In the genomic region with DNA sequence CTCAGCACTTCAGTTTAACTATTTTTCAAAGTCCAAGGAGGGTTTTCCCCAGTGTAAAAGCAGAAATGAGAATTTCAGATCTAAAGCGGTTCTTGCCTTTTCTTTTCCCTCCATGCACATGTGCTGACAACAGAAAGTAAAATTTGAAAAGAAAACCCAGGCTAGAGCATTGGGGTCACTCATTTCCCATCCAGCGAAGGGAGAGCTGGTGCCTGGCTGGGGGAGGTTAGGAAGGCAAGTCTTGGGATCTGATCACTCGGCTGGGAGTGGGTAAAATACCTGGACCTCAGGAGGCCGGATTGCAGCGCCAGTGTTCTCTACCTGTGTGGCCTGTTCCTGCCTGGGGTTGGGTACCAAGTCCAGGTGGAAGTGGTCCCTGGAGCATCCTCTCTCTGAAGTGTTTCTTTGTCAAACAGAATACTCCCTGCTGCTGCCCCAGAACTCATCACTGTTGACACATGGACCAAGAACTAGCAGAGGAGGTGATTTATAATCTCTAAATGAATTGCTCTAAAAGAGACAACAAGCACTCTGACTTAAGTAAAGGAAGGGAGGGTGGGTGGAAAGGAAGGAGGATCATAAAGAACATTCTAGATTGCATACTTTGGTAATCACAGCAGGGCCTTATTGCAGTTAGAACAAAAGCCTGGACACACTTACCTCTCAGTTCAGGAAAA, we compare ENCODE assay signal across 1 cellular context.
TF ChIP-seq lines count a peak whose summit lies in the region.

No MANE protein-coding gene starts in this region.

TF ChIP-seq in GM12878, 131 proteins besides CTCF, POLR2A, EP300 and RAD21 (continued from another document):
- TF ChIP-seq RUNX3 (IDR thresholded peaks at IDR 0.05; ENCODE audit: low read length), result peak; percentile 22; the same call in 1 of the 2 replicates
- no peak for TF ChIP-seq CHD1 (IDR thresholded peaks at IDR 0.05; ENCODE audit: low read depth, low read length)
- TF ChIP-seq, protein P1, sequence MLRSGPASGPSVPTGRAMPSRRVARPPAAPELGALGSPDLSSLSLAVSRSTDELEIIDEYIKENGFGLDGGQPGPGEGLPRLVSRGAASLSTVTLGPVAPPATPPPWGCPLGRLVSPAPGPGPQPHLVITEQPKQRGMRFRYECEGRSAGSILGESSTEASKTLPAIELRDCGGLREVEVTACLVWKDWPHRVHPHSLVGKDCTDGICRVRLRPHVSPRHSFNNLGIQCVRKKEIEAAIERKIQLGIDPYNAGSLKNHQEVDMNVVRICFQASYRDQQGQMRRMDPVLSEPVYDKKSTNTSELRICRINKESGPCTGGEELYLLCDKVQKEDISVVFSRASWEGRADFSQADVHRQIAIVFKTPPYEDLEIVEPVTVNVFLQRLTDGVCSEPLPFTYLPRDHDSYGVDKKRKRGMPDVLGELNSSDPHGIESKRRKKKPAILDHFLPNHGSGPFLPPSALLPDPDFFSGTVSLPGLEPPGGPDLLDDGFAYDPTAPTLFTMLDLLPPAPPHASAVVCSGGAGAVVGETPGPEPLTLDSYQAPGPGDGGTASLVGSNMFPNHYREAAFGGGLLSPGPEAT (IDR thresholded peaks at IDR 0.05; ENCODE audit: low read depth), result peak; percentile 58
- no peak for TF ChIP-seq CBX3 (IDR thresholded peaks at IDR 0.05; ENCODE audit: borderline replicate concordance, low read depth)
- TF ChIP-seq TCF12 (IDR thresholded peaks at IDR 0.05; ENCODE audit: low read depth, low read length), result no peak
- TF ChIP-seq, protein P2, sequence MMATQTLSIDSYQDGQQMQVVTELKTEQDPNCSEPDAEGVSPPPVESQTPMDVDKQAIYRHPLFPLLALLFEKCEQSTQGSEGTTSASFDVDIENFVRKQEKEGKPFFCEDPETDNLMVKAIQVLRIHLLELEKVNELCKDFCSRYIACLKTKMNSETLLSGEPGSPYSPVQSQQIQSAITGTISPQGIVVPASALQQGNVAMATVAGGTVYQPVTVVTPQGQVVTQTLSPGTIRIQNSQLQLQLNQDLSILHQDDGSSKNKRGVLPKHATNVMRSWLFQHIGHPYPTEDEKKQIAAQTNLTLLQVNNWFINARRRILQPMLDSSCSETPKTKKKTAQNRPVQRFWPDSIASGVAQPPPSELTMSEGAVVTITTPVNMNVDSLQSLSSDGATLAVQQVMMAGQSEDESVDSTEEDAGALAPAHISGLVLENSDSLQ (IDR thresholded peaks at IDR 0.05), result no peak
- peak; percentile 54 to 71; a peak in 3 of 4 replicates for TF ChIP-seq IKZF2 (IDR thresholded peaks at IDR 0.05)
- TF ChIP-seq, protein P3, sequence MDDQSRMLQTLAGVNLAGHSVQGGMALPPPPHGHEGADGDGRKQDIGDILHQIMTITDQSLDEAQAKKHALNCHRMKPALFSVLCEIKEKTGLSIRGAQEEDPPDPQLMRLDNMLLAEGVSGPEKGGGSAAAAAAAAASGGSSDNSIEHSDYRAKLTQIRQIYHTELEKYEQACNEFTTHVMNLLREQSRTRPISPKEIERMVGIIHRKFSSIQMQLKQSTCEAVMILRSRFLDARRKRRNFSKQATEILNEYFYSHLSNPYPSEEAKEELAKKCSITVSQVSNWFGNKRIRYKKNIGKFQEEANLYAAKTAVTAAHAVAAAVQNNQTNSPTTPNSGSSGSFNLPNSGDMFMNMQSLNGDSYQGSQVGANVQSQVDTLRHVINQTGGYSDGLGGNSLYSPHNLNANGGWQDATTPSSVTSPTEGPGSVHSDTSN (IDR thresholded peaks at IDR 0.05; ENCODE audit: insufficient replicate concordance, low read depth, low read length), result no peak
- TF ChIP-seq SIN3A (IDR thresholded peaks at IDR 0.05; ENCODE audit: low read depth, low read length), result no peak
- TF ChIP-seq SPI1 (IDR thresholded peaks at IDR 0.05; ENCODE audit: borderline replicate concordance, insufficient read depth, low read depth, low read length), result peak; percentile 91
- TF ChIP-seq, protein P4, sequence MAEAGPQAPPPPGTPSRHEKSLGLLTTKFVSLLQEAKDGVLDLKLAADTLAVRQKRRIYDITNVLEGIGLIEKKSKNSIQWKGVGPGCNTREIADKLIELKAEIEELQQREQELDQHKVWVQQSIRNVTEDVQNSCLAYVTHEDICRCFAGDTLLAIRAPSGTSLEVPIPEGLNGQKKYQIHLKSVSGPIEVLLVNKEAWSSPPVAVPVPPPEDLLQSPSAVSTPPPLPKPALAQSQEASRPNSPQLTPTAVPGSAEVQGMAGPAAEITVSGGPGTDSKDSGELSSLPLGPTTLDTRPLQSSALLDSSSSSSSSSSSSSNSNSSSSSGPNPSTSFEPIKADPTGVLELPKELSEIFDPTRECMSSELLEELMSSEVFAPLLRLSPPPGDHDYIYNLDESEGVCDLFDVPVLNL (IDR thresholded peaks at IDR 0.05; ENCODE audit: low read depth, low read length), result no peak
- TF ChIP-seq, protein P5, sequence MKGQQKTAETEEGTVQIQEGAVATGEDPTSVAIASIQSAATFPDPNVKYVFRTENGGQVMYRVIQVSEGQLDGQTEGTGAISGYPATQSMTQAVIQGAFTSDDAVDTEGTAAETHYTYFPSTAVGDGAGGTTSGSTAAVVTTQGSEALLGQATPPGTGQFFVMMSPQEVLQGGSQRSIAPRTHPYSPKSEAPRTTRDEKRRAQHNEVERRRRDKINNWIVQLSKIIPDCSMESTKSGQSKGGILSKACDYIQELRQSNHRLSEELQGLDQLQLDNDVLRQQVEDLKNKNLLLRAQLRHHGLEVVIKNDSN (IDR thresholded peaks at IDR 0.05; ENCODE audit: borderline replicate concordance, extremely low read length, insufficient read depth, low read depth, low read length), result no peak
- 0 out of 4 replicates have a peak, but pooled peaks of 1 of the 2 experiments have one; percentile 13 for TF ChIP-seq ETV6 (conservative IDR thresholded peaks at IDR 0.05 in 1 of 2, IDR thresholded peaks at IDR 0.05 in 1 of 2; ENCODE audit: borderline replicate concordance in 1 of 2, low read depth in 1 of 2)
- no peak for TF ChIP-seq NFYA (IDR thresholded peaks at IDR 0.05; ENCODE audit: borderline replicate concordance, low read depth, low read length)
- no peak for TF ChIP-seq KLF5 (IDR thresholded peaks at IDR 0.05; ENCODE audit: partially characterized antibody)
- TF ChIP-seq, protein P6, sequence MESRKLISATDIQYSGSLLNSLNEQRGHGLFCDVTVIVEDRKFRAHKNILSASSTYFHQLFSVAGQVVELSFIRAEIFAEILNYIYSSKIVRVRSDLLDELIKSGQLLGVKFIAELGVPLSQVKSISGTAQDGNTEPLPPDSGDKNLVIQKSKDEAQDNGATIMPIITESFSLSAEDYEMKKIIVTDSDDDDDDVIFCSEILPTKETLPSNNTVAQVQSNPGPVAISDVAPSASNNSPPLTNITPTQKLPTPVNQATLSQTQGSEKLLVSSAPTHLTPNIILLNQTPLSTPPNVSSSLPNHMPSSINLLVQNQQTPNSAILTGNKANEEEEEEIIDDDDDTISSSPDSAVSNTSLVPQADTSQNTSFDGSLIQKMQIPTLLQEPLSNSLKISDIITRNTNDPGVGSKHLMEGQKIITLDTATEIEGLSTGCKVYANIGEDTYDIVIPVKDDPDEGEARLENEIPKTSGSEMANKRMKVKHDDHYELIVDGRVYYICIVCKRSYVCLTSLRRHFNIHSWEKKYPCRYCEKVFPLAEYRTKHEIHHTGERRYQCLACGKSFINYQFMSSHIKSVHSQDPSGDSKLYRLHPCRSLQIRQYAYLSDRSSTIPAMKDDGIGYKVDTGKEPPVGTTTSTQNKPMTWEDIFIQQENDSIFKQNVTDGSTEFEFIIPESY (IDR thresholded peaks at IDR 0.05), result no peak
- no peak for TF ChIP-seq HDAC6 (IDR thresholded peaks at IDR 0.05; ENCODE audit: unreplicated experiment)
- TF ChIP-seq MTA3 (IDR thresholded peaks at IDR 0.05; ENCODE audit: borderline replicate concordance, low read length), result no peak
- no peak for TF ChIP-seq CHD4 (IDR thresholded peaks at IDR 0.05)
- peak; percentile 37 to 53; a peak in 2 of 4 replicates for TF ChIP-seq BHLHE40 (IDR thresholded peaks at IDR 0.05; ENCODE audit: borderline replicate concordance in 1 of 2, low read depth in 2 of 2, low read length in 1 of 2)
- no peak for TF ChIP-seq ZNF217 (IDR thresholded peaks at IDR 0.05)
- no peak; the same call in 1 of the 2 replicates for TF ChIP-seq DPF2 (IDR thresholded peaks at IDR 0.05)
- TF ChIP-seq ZNF24 (IDR thresholded peaks at IDR 0.05), result no peak
- TF ChIP-seq GATAD2B (conservative IDR thresholded peaks at IDR 0.05; ENCODE audit: low read depth), result no peak
- no peak for TF ChIP-seq ATF7 (IDR thresholded peaks at IDR 0.05; ENCODE audit: low read depth)
- no peak for TF ChIP-seq MYC (IDR thresholded peaks at IDR 0.05; ENCODE audit: insufficient read depth, insufficient read length, insufficient replicate concordance, low read length, severe bottlenecking)
- TF ChIP-seq, protein P7, sequence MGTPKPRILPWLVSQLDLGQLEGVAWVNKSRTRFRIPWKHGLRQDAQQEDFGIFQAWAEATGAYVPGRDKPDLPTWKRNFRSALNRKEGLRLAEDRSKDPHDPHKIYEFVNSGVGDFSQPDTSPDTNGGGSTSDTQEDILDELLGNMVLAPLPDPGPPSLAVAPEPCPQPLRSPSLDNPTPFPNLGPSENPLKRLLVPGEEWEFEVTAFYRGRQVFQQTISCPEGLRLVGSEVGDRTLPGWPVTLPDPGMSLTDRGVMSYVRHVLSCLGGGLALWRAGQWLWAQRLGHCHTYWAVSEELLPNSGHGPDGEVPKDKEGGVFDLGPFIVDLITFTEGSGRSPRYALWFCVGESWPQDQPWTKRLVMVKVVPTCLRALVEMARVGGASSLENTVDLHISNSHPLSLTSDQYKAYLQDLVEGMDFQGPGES (IDR thresholded peaks at IDR 0.05), result no peak
